In genomic region chr7:100111914-100112313, GRCh38 we compare ENCODE assay signal across 19 cellular contexts. TPM values are rescaled to one million over a fixed set of nuclear protein-coding genes. Genes with fewer than 3 reads are reported as not detected.
A peak's percentile ranks its signal among the peaks of the same experiment; 100 is the strongest.
DNase-seq lines count a peak whose midpoint lies in the region; ATAC-seq, FAIRE-seq and TF ChIP-seq lines count a peak whose summit lies in the region.
"Had no signal": no experiment of that assay in that cellular context is flagged by ENCODE, and none has a peak within 500 bp of the region (broad histone marks: within the 10 kb centered on the region; RNA-seq: fewer than 3 reads in every experiment).

No MANE protein-coding gene starts in this region.

- intact Hi-C loops in HepG2 (cut with micrococcal nuclease; ENCODE audit: unreplicated experiment) (no loop called here), right lobe of liver (cut with DNase I) (no loop called here), ascending aorta (cut with DNase I) (no loop called here), head of caudate nucleus (cut with DNase I) (no loop called here)

- CTCF ChIA-PET in HepG2 (lab: Yijun Ruan, JAX; ENCODE audit: low intra/inter-chr PET ratio, low total read pairs): no interaction called here
- CTCF ChIA-PET in RWPE1 (lab: Yijun Ruan, JAX): no interaction called here

- H3K9ac ChIP-seq in HepG2 (ENCODE audit: insufficient read depth, low read depth, low read length): no peak overlapping the region
- H3K9ac ChIP-seq: GM23248 had no signal

- H3K27ac ChIP-seq in HepG2 (ENCODE audit: extremely low read length, insufficient read depth, low read length) (no peak overlapping the region), right lobe of liver (no peak overlapping the region), RWPE1 (peak overlapping the region; percentile 36), ascending aorta (no peak overlapping the region)
- H3K27ac ChIP-seq: GM23248, SJSA1 had no signal

- H3K36me3 ChIP-seq in HepG2 (replicated peaks in 1 of 2; ENCODE audit: control insufficient read depth in 1 of 2, insufficient read depth in 2 of 2, low read length in 2 of 2): peaks cover 6 to 33% of the 10 kb centered on the region in 2 experiments; a peak in 4 of 5 replicates
- H3K36me3 ChIP-seq in right lobe of liver: peaks cover 0 to 29% (median 5%) of the 10 kb centered on the region in 4 donors
- H3K36me3 ChIP-seq in ascending aorta: peaks cover 64 to 70% of the 10 kb centered on the region in 2 donors

- peaks cover 22% of the 10 kb centered on the region for H3K4me1 ChIP-seq in HepG2 (ENCODE audit: insufficient read depth, low read length)
- no peaks in the 10 kb centered on the region for H3K4me1 ChIP-seq in right lobe of liver
- H3K4me1 ChIP-seq in ascending aorta: no peaks in the 10 kb centered on the region
- H3K4me1 ChIP-seq: SJSA1 had no signal

- TF ChIP-seq RAD21 in HepG2 (CRISPR knock-in tag; IDR thresholded peaks at IDR 0.05): no peak

- POLR2A ChIA-PET in HepG2 (lab: Yijun Ruan, JAX): no interaction called here
- POLR2A ChIA-PET in RWPE1 (lab: Yijun Ruan, JAX; ENCODE audit: low non-redundant PET): no interaction called here

- no peak for FAIRE-seq in HepG2 (lab: Jason Lieb, UNC)
- FAIRE-seq: A204.1, GM12892, HTR-8/SVneo had no signal

- TF ChIP-seq CTCF in HepG2 (CRISPR knock-in tag; IDR thresholded peaks at IDR 0.05): no peak
- no peak for TF ChIP-seq CTCF in right lobe of liver (IDR thresholded peaks at IDR 0.05)
- TF ChIP-seq CTCF in RWPE1 (conservative IDR thresholded peaks at IDR 0.05; ENCODE audit: low read depth): no peak
- TF ChIP-seq CTCF in ascending aorta (IDR thresholded peaks at IDR 0.05): no peak

- H3K9me3 ChIP-seq in HepG2 (ENCODE audit: low read length) (no peaks in the 10 kb centered on the region), right lobe of liver (no peaks in the 10 kb centered on the region), ascending aorta (no peaks in the 10 kb centered on the region)
- H3K9me3 ChIP-seq: SJSA1 had no signal

- ATAC-seq in HepG2 (peak; percentile 16; the same call in 1 of the 3 replicates), right lobe of liver (no peak)
- ATAC-seq: Panc1 had no signal

- in situ Hi-C loops in HepG2 (cut with HindIII; ENCODE audit: extremely low pct_ligation_motif_present, low pct_unique_long_range_greater_than_20kb): no loop called here

- TF ChIP-seq POLR2A in HepG2 (IDR thresholded peaks at IDR 0.05; ENCODE audit: insufficient read depth in 1 of 2, low read depth in 2 of 2, low read length in 2 of 2) (no peak), right lobe of liver (IDR thresholded peaks at IDR 0.05) (no peak)

- DNase-seq in HepG2 (ENCODE audit: low spot score) (no peak), right lobe of liver (no peak), RWPE1 (ENCODE audit: low spot score) (no peak), ascending aorta (ENCODE audit: low spot score in 2 of 2) (no peak), head of caudate nucleus (no peak)
- DNase-seq: DMS79, GM23248, HCEC 1CT, Karpas-422, NCI-H1694, NCI-H2081 treated with DMSO at 0.1 percent for 48 hours, NCI-H2171 treated with DMSO at 0.1 percent for 48 hours, NCI-H524 treated with DMSO at 0.1 percent for 48 hours, NCI-H82 had no signal

- no peak overlapping the region for H2AFZ ChIP-seq in HepG2 (ENCODE audit: low read length)
- H2AFZ ChIP-seq: GM23248 had no signal

- no peaks in the 10 kb centered on the region for H3K27me3 ChIP-seq in HepG2 (ENCODE audit: control insufficient read depth in 1 of 2, insufficient read depth in 2 of 2, low read length in 2 of 2)
- no peaks in the 10 kb centered on the region for H3K27me3 ChIP-seq in right lobe of liver
- H3K27me3 ChIP-seq in ascending aorta: no peaks in the 10 kb centered on the region
- H3K27me3 ChIP-seq: SJSA1 had no signal

- no peak overlapping the region for H3K4me2 ChIP-seq in HepG2 (ENCODE audit: low read depth, low read length)

- no peaks in the 10 kb centered on the region for H4K20me1 ChIP-seq in HepG2 (ENCODE audit: insufficient read depth, low read length)

- WGBS in HepG2 (ENCODE audit: low lambda C conversion rate): 92% methylated on average over 10 of the region's 13 CpGs
- WGBS in right lobe of liver (ENCODE audit: insufficient coverage, low coverage, low lambda C conversion rate, missing lambda C conversion rate): no CpG with 5 or more reads among the region's 13 CpGs

- TF ChIP-seq EP300 in HepG2 (IDR thresholded peaks at IDR 0.05; ENCODE audit: low read depth in 2 of 2, low read length in 2 of 2): no peak
- TF ChIP-seq EP300 in HepG2 (CRISPR knock-in tag; IDR thresholded peaks at IDR 0.05; ENCODE audit: borderline replicate concordance): no peak

- no TSS peak for BruUV-seq in HepG2 (replicated peaks; lab: Mats Ljungman, UMichigan)

- H3K4me3 ChIP-seq in HepG2 (replicated peaks in 1 of 3; ENCODE audit: insufficient read depth in 1 of 3, low read depth in 2 of 3, low read length in 3 of 3) (no peak overlapping the region), right lobe of liver (no peak overlapping the region), ascending aorta (no peak overlapping the region)
- H3K4me3 ChIP-seq: GM23248, SJSA1 had no signal

- no peaks in the 10 kb centered on the region for H3K79me2 ChIP-seq in HepG2 (ENCODE audit: insufficient read depth, low read length)

RNA-seq across cellular contexts. Expression of gene TAF6, which starts 7.2 kb away (rescaled TPM):
- 18.8 and 25.6 TPM in 2 replicates for total RNA-seq in HepG2 (2016; rRNA removed; fragmentation: Illumina TruSeq; extraction: Trizol)
- 10.3 and 12.6 TPM in 2 replicates for total RNA-seq in HepG2 (2016; cell fraction: cytosol; rRNA removed; fragmentation: Illumina TruSeq; extraction: Trizol; ENCODE audit: low read depth)
- total RNA-seq in HepG2 (2016; cell fraction: insoluble cytoplasmic fraction; rRNA removed; fragmentation: Illumina TruSeq; extraction: Trizol): 20.6 and 21.5 TPM in 2 replicates
- 29.7 and 31.8 TPM in 2 replicates for total RNA-seq in HepG2 (2016; cell fraction: membrane; rRNA removed; fragmentation: Illumina TruSeq; extraction: Trizol)
- 16.2 and 20.2 TPM in 2 replicates for total RNA-seq in HepG2 (2016; cell fraction: nucleus; rRNA removed; fragmentation: Illumina TruSeq; extraction: Trizol)
- polyA plus RNA-seq in HepG2 (2011; rRNA removed): 12.6 and 12.9 TPM in 2 replicates
- 4.9 and 5.4 TPM in 2 replicates for polyA plus RNA-seq in HepG2 (2011; cell fraction: cytosol; rRNA removed)
- polyA plus RNA-seq in HepG2 (2011; cell fraction: nucleus; rRNA removed): 49.7 and 70.9 TPM in 2 replicates
- polyA plus RNA-seq in HepG2 (2012): 22.2 and 26.8 TPM in 2 replicates
- polyA plus RNA-seq in HepG2 (2016; cell fraction: cytosol; fragmentation: Illumina TruSeq; extraction: Trizol; ENCODE audit: low read depth): 18.6 and 20.9 TPM in 2 replicates
- 23.4 and 30.6 TPM in 2 replicates for polyA plus RNA-seq in HepG2 (2016; cell fraction: insoluble cytoplasmic fraction; fragmentation: Illumina TruSeq; extraction: Trizol; ENCODE audit: low read depth)
- polyA plus RNA-seq in HepG2 (2016; cell fraction: membrane; fragmentation: Illumina TruSeq; extraction: Trizol; ENCODE audit: low read depth): 31.0 and 34.8 TPM in 2 replicates
- polyA plus RNA-seq in HepG2 (2016; cell fraction: nucleus; fragmentation: Illumina TruSeq; extraction: Trizol; ENCODE audit: insufficient read depth, low read depth): 52.2 and 63.1 TPM in 2 replicates
- 16.7 and 22.7 TPM in 2 replicates for polyA minus RNA-seq in HepG2 (2011; rRNA and poly(A)+ RNA removed; ENCODE audit: low replicate concordance)
- polyA minus RNA-seq in HepG2 (2011; cell fraction: cytosol; rRNA and poly(A)+ RNA removed): 9.8 and 11.7 TPM in 2 replicates
- 7.0 and 15.4 TPM in 2 replicates for polyA minus RNA-seq in HepG2 (2011; cell fraction: nucleus; rRNA and poly(A)+ RNA removed)
- total RNA-seq in right lobe of liver: 10 to 100 TPM; 11.1 to 27.2 (median 15.8) TPM
- 103 TPM for total RNA-seq in ascending aorta

RNA-seq across cellular contexts. Expression of gene CNPY4, which starts 7.5 kb away (rescaled TPM):
- total RNA-seq in HepG2 (2016; rRNA removed; fragmentation: Illumina TruSeq; extraction: Trizol): 5.4 and 12.7 TPM in 2 replicates
- 0.97 and 1.9 TPM in 2 replicates for total RNA-seq in HepG2 (2016; cell fraction: cytosol; rRNA removed; fragmentation: Illumina TruSeq; extraction: Trizol; ENCODE audit: low read depth)
- total RNA-seq in HepG2 (2016; cell fraction: insoluble cytoplasmic fraction; rRNA removed; fragmentation: Illumina TruSeq; extraction: Trizol): 6.7 and 13.9 TPM in 2 replicates
- total RNA-seq in HepG2 (2016; cell fraction: membrane; rRNA removed; fragmentation: Illumina TruSeq; extraction: Trizol): 3.1 and 3.2 TPM in 2 replicates
- 8.0 and 11.2 TPM in 2 replicates for total RNA-seq in HepG2 (2016; cell fraction: nucleus; rRNA removed; fragmentation: Illumina TruSeq; extraction: Trizol)
- 6.2 TPM in 2 replicates for polyA plus RNA-seq in HepG2 (2011; rRNA removed)
- polyA plus RNA-seq in HepG2 (2011; cell fraction: cytosol; rRNA removed): 5.3 and 5.6 TPM in 2 replicates
- polyA plus RNA-seq in HepG2 (2011; cell fraction: nucleus; rRNA removed): 4.8 TPM in 2 replicates
- polyA plus RNA-seq in HepG2 (2012): 5.4 and 6.0 TPM in 2 replicates
- polyA plus RNA-seq in HepG2 (2016; cell fraction: cytosol; fragmentation: Illumina TruSeq; extraction: Trizol; ENCODE audit: low read depth): 1.0 and 1.3 TPM in 2 replicates
- 6.6 and 7.8 TPM in 2 replicates for polyA plus RNA-seq in HepG2 (2016; cell fraction: insoluble cytoplasmic fraction; fragmentation: Illumina TruSeq; extraction: Trizol; ENCODE audit: low read depth)
- 1.5 and 2.5 TPM in 2 replicates for polyA plus RNA-seq in HepG2 (2016; cell fraction: membrane; fragmentation: Illumina TruSeq; extraction: Trizol; ENCODE audit: low read depth)
- 19.4 and 20.6 TPM in 2 replicates for polyA plus RNA-seq in HepG2 (2016; cell fraction: nucleus; fragmentation: Illumina TruSeq; extraction: Trizol; ENCODE audit: insufficient read depth, low read depth)
- 2.5 and 12.7 TPM in 2 replicates for polyA minus RNA-seq in HepG2 (2011; rRNA and poly(A)+ RNA removed; ENCODE audit: low replicate concordance)
- polyA minus RNA-seq in HepG2 (2011; cell fraction: cytosol; rRNA and poly(A)+ RNA removed): 1.2 and 1.9 TPM in 2 replicates
- polyA minus RNA-seq in HepG2 (2011; cell fraction: nucleus; rRNA and poly(A)+ RNA removed): 2.9 and 3.5 TPM in 2 replicates
- total RNA-seq in right lobe of liver: 1 to 10 TPM; 2.9 to 4.9 (median 3.9) TPM
- total RNA-seq in ascending aorta: 1.4 TPM

RNA-seq across cellular contexts. Expression of gene AP4M1, which starts 10.5 kb away (rescaled TPM):
- total RNA-seq in HepG2 (2016; rRNA removed; fragmentation: Illumina TruSeq; extraction: Trizol) (8.2 and 9.7 TPM in 2 replicates), right lobe of liver (1 to 10 TPM; 2.7 to 7.3 (median 4.3) TPM), ascending aorta (29.6 TPM)
- 4.1 and 5.3 TPM in 2 replicates for total RNA-seq in HepG2 (2016; cell fraction: cytosol; rRNA removed; fragmentation: Illumina TruSeq; extraction: Trizol; ENCODE audit: low read depth)
- 7.7 and 10.0 TPM in 2 replicates for total RNA-seq in HepG2 (2016; cell fraction: insoluble cytoplasmic fraction; rRNA removed; fragmentation: Illumina TruSeq; extraction: Trizol)
- 5.6 and 6.2 TPM in 2 replicates for total RNA-seq in HepG2 (2016; cell fraction: membrane; rRNA removed; fragmentation: Illumina TruSeq; extraction: Trizol)
- 5.9 and 11.5 TPM in 2 replicates for total RNA-seq in HepG2 (2016; cell fraction: nucleus; rRNA removed; fragmentation: Illumina TruSeq; extraction: Trizol)
- 6.0 and 6.3 TPM in 2 replicates for polyA plus RNA-seq in HepG2 (2011; rRNA removed)
- polyA plus RNA-seq in HepG2 (2011; cell fraction: cytosol; rRNA removed): 3.9 and 4.9 TPM in 2 replicates
- 11.1 and 15.0 TPM in 2 replicates for polyA plus RNA-seq in HepG2 (2011; cell fraction: nucleus; rRNA removed)
- polyA plus RNA-seq in HepG2 (2012): 4.9 and 5.0 TPM in 2 replicates
- 2.8 and 2.9 TPM in 2 replicates for polyA plus RNA-seq in HepG2 (2016; cell fraction: cytosol; fragmentation: Illumina TruSeq; extraction: Trizol; ENCODE audit: low read depth)
- polyA plus RNA-seq in HepG2 (2016; cell fraction: insoluble cytoplasmic fraction; fragmentation: Illumina TruSeq; extraction: Trizol; ENCODE audit: low read depth): 5.9 and 7.7 TPM in 2 replicates
- 3.9 and 4.1 TPM in 2 replicates for polyA plus RNA-seq in HepG2 (2016; cell fraction: membrane; fragmentation: Illumina TruSeq; extraction: Trizol; ENCODE audit: low read depth)
- polyA plus RNA-seq in HepG2 (2016; cell fraction: nucleus; fragmentation: Illumina TruSeq; extraction: Trizol; ENCODE audit: insufficient read depth, low read depth): 13.0 and 18.6 TPM in 2 replicates
- polyA minus RNA-seq in HepG2 (2011; rRNA and poly(A)+ RNA removed; ENCODE audit: low replicate concordance): 10.8 and 17.7 TPM in 2 replicates
- 3.0 and 5.2 TPM in 2 replicates for polyA minus RNA-seq in HepG2 (2011; cell fraction: cytosol; rRNA and poly(A)+ RNA removed)
- 6.7 and 7.2 TPM in 2 replicates for polyA minus RNA-seq in HepG2 (2011; cell fraction: nucleus; rRNA and poly(A)+ RNA removed)

RNA-seq across cellular contexts. Expression of gene MCM7, which starts 10.7 kb away (rescaled TPM):
- total RNA-seq in HepG2 (2016; rRNA removed; fragmentation: Illumina TruSeq; extraction: Trizol) (214 and 229 TPM in 2 replicates), right lobe of liver (10 to 100 TPM; 12.6 to 25.9 (median 20.8) TPM), ascending aorta (52.2 TPM)
- total RNA-seq in HepG2 (2016; cell fraction: cytosol; rRNA removed; fragmentation: Illumina TruSeq; extraction: Trizol; ENCODE audit: low read depth): 19.3 and 25.3 TPM in 2 replicates
- total RNA-seq in HepG2 (2016; cell fraction: insoluble cytoplasmic fraction; rRNA removed; fragmentation: Illumina TruSeq; extraction: Trizol): 222 and 231 TPM in 2 replicates
- 36.3 and 40.6 TPM in 2 replicates for total RNA-seq in HepG2 (2016; cell fraction: membrane; rRNA removed; fragmentation: Illumina TruSeq; extraction: Trizol)
- total RNA-seq in HepG2 (2016; cell fraction: nucleus; rRNA removed; fragmentation: Illumina TruSeq; extraction: Trizol): 158 and 170 TPM in 2 replicates
- polyA plus RNA-seq in HepG2 (2011; rRNA removed): 74.6 and 84.5 TPM in 2 replicates
- polyA plus RNA-seq in HepG2 (2011; cell fraction: cytosol; rRNA removed): 43.5 and 88.2 TPM in 2 replicates
- polyA plus RNA-seq in HepG2 (2011; cell fraction: nucleus; rRNA removed): 179 and 250 TPM in 2 replicates
- 55.3 and 79.0 TPM in 2 replicates for polyA plus RNA-seq in HepG2 (2012)
- 13.7 and 15.9 TPM in 2 replicates for polyA plus RNA-seq in HepG2 (2016; cell fraction: cytosol; fragmentation: Illumina TruSeq; extraction: Trizol; ENCODE audit: low read depth)
- 184 and 192 TPM in 2 replicates for polyA plus RNA-seq in HepG2 (2016; cell fraction: insoluble cytoplasmic fraction; fragmentation: Illumina TruSeq; extraction: Trizol; ENCODE audit: low read depth)
- polyA plus RNA-seq in HepG2 (2016; cell fraction: membrane; fragmentation: Illumina TruSeq; extraction: Trizol; ENCODE audit: low read depth): 21.2 and 24.5 TPM in 2 replicates
- 208 and 214 TPM in 2 replicates for polyA plus RNA-seq in HepG2 (2016; cell fraction: nucleus; fragmentation: Illumina TruSeq; extraction: Trizol; ENCODE audit: insufficient read depth, low read depth)
- 187 and 581 TPM in 2 replicates for polyA minus RNA-seq in HepG2 (2011; rRNA and poly(A)+ RNA removed; ENCODE audit: low replicate concordance)
- 44.7 and 74.8 TPM in 2 replicates for polyA minus RNA-seq in HepG2 (2011; cell fraction: cytosol; rRNA and poly(A)+ RNA removed)
- polyA minus RNA-seq in HepG2 (2011; cell fraction: nucleus; rRNA and poly(A)+ RNA removed): 108 and 139 TPM in 2 replicates

RNA-seq across cellular contexts. Expression of gene MBLAC1, which starts 14.9 kb away (rescaled TPM):
- total RNA-seq in HepG2 (2016; rRNA removed; fragmentation: Illumina TruSeq; extraction: Trizol) (1.8 and 2.1 TPM in 2 replicates), right lobe of liver (1 to 10 TPM in 3 of 6 experiments, under 1 TPM in 3; 0.35 to 2.7 (median 1.1) TPM), ascending aorta (not detected)
- total RNA-seq in HepG2 (2016; cell fraction: cytosol; rRNA removed; fragmentation: Illumina TruSeq; extraction: Trizol; ENCODE audit: low read depth): 0.71 and 0.88 TPM in 2 replicates
- 1.5 and 2.1 TPM in 2 replicates for total RNA-seq in HepG2 (2016; cell fraction: insoluble cytoplasmic fraction; rRNA removed; fragmentation: Illumina TruSeq; extraction: Trizol)
- total RNA-seq in HepG2 (2016; cell fraction: membrane; rRNA removed; fragmentation: Illumina TruSeq; extraction: Trizol): 1.2 and 1.3 TPM in 2 replicates
- total RNA-seq in HepG2 (2016; cell fraction: nucleus; rRNA removed; fragmentation: Illumina TruSeq; extraction: Trizol): 0.84 and 1.3 TPM in 2 replicates
- 0.79 and 0.88 TPM in 2 replicates for polyA plus RNA-seq in HepG2 (2011; rRNA removed)
- 1.3 and 2.1 TPM in 2 replicates for polyA plus RNA-seq in HepG2 (2011; cell fraction: cytosol; rRNA removed)
- 1.5 and 1.9 TPM in 2 replicates for polyA plus RNA-seq in HepG2 (2011; cell fraction: nucleus; rRNA removed)
- polyA plus RNA-seq in HepG2 (2012): 0.91 and 1.1 TPM in 2 replicates
- polyA plus RNA-seq in HepG2 (2016; cell fraction: cytosol; fragmentation: Illumina TruSeq; extraction: Trizol; ENCODE audit: low read depth): 0.66 and 1.1 TPM in 2 replicates
- 1.7 and 1.9 TPM in 2 replicates for polyA plus RNA-seq in HepG2 (2016; cell fraction: insoluble cytoplasmic fraction; fragmentation: Illumina TruSeq; extraction: Trizol; ENCODE audit: low read depth)
- 0.77 and 1.1 TPM in 2 replicates for polyA plus RNA-seq in HepG2 (2016; cell fraction: membrane; fragmentation: Illumina TruSeq; extraction: Trizol; ENCODE audit: low read depth)
- polyA plus RNA-seq in HepG2 (2016; cell fraction: nucleus; fragmentation: Illumina TruSeq; extraction: Trizol; ENCODE audit: insufficient read depth, low read depth): 1.5 TPM in 2 replicates
- polyA minus RNA-seq in HepG2 (2011; rRNA and poly(A)+ RNA removed; ENCODE audit: low replicate concordance): 0.58 and 0.65 TPM in 2 replicates
- 0.70 TPM in 1 of 2 replicates, not detected in the other for polyA minus RNA-seq in HepG2 (2011; cell fraction: cytosol; rRNA and poly(A)+ RNA removed)
- polyA minus RNA-seq in HepG2 (2011; cell fraction: nucleus; rRNA and poly(A)+ RNA removed): 1.4 and 1.7 TPM in 2 replicates
